16 cellular contexts compared by ENCODE assay signal in genomic region chr17:61394630-61395408, GRCh38. TPM values are rescaled to one million over a fixed set of nuclear protein-coding genes. Genes with fewer than 3 reads are reported as not detected.
DNase-seq lines count a peak whose midpoint lies in the region; ATAC-seq and TF ChIP-seq lines count a peak whose summit lies in the region.
"Had no signal": no experiment of that assay in that cellular context is flagged by ENCODE, and none has a peak within 500 bp of the region (broad histone marks: within the 10 kb centered on the region; RNA-seq: fewer than 3 reads in every experiment).

No MANE protein-coding gene starts in this region.

- intact Hi-C loops in stomach (cut with DNase I; ENCODE audit: low total_unique reads), result loop anchor here (10.0 kb wide), 1 partner anchor 410 kb away; no protein-coding TSS in a partner anchor

- no peak for ATAC-seq in SK-N-SH treated with all-trans-retinoic acid at 6 μM for 48 hours
- ATAC-seq: GM12878, mucosa of descending colon had no signal

- H3K4me1 Mint-ChIP-seq in HFFc6 (ENCODE audit: low read depth), result peaks cover 32% of the 10 kb centered on the region

- TF ChIP-seq EP300 in stomach (IDR thresholded peaks at IDR 0.05), result no peak

- no peak for TF ChIP-seq POLR2A in stomach (IDR thresholded peaks at IDR 0.05)

- peaks cover 0 to 6% (median 0%) of the 10 kb centered on the region in 4 donors for H3K36me3 ChIP-seq in stomach
- H3K36me3 ChIP-seq: colonic mucosa had no signal

- DNase-seq in HFFc6, result no peak
- peak; percentile 58 for DNase-seq in hepatic stellate cell (ENCODE audit: low spot score)
- DNase-seq in stomach, result no peak
- DNase-seq in SW 1271 (lab: John Stamatoyannopoulos, UW), result no peak
- DNase-seq in ecto neural progenitor cell (ENCODE audit: low spot score), result no peak
- no peak for DNase-seq in GM03348 (ENCODE audit: low spot score)
- DNase-seq: activated CD4-positive, alpha-beta T cell treated with anti-CD3 and anti-CD28 coated beads for 1 hour; C1 segment of cervical spinal cord; colonic mucosa; NCI-H1048; NCI-H226 had no signal

- peaks cover 5% of the 10 kb centered on the region; the same call in 1 of the 2 replicates for H3K36me3 Mint-ChIP-seq in HFFc6 (ENCODE audit: low read depth)

- peaks cover 25 to 51% (median 43%) of the 10 kb centered on the region in 4 donors for H3K4me1 ChIP-seq in stomach

- H3K9me3 Mint-ChIP-seq in HFFc6, result no peaks in the 10 kb centered on the region

- 76 to 88% (median 80%) methylated on average over 9 to 10 of the region's 10 CpGs for WGBS in stomach, 5 donors

- peak overlapping the region in 2 of 4 donors; percentile 56 to 75 for H3K4me3 ChIP-seq in stomach
- H3K4me3 ChIP-seq: colonic mucosa, GM12878, mucosa of descending colon had no signal

- H3K9me3 ChIP-seq in stomach, result no peaks in the 10 kb centered on the region
- H3K9me3 ChIP-seq: colonic mucosa, mucosa of descending colon had no signal

- H3K27me3 Mint-ChIP-seq in HFFc6 (ENCODE audit: insufficient read depth), result no peaks in the 10 kb centered on the region; the same call in none of the 2 replicates

- H3K27ac ChIP-seq in stomach, result peak overlapping the region in 4 of 5 donors; percentile 81 to 93 (median 84)
- H3K27ac ChIP-seq: colonic mucosa, parathyroid adenoma had no signal

- H3K4me3 Mint-ChIP-seq in HFFc6, result 0 out of 2 replicates have a peak overlapping the region, but pooled peaks have one; percentile 34

- peaks cover 28 to 74% (median 45%) of the 10 kb centered on the region in 3 donors for H3K27me3 ChIP-seq in stomach

- H3K27ac Mint-ChIP-seq in HFFc6, result peak overlapping the region; percentile 75

- TF ChIP-seq CTCF in HFFc6 (IDR thresholded peaks at IDR 0.05) (no peak), stomach (IDR thresholded peaks at IDR 0.05) (no peak)

TF ChIP-seq in SK-N-SH treated with all-trans-retinoic acid at 6 μM for 48 hours, 23 proteins besides CTCF, POLR2A, EP300 and RAD21:
- TF ChIP-seq ESRRG (CRISPR knock-in tag; IDR thresholded peaks at IDR 0.05), result no peak
- 0 out of 2 replicates have a peak, but pooled peaks have one; percentile 4 for TF ChIP-seq ZFP3 (CRISPR knock-in tag; IDR thresholded peaks at IDR 0.05)
- 0 out of 2 replicates have a peak, but pooled peaks have one; percentile 4 for TF ChIP-seq TSHZ2 (CRISPR knock-in tag; IDR thresholded peaks at IDR 0.05)
- no peak for TF ChIP-seq ZNF8 (CRISPR knock-in tag; IDR thresholded peaks at IDR 0.05)
- no peak for TF ChIP-seq PPARA (CRISPR knock-in tag; IDR thresholded peaks at IDR 0.05; ENCODE audit: borderline replicate concordance)
- no peak for TF ChIP-seq SNAI2 (CRISPR knock-in tag; IDR thresholded peaks at IDR 0.05)
- no peak for TF ChIP-seq ZNF70 (CRISPR knock-in tag; IDR thresholded peaks at IDR 0.05)

RNA-seq across cellular contexts. Expression of gene TBX2, which starts 4.8 kb away (rescaled TPM):
- total RNA-seq in HFFc6 (2021; fragmentation: NEBNext Ultra II Directional; extraction: Animal tissue kit (Norgen Biotek cat#: 25700)), result 10 to 100 TPM; 42.3 to 71.4 (median 67.3) TPM
- total RNA-seq in stomach, result 10 to 100 TPM in 4 of 5 donors, under 1 TPM in 1; 0.58 to 31.6 (median 22.3) TPM
- 10 to 100 TPM in 2 of 3 donors, 1 to 10 TPM in 1; 9.4 to 27.0 (median 21.8) TPM for polyA plus RNA-seq in stomach
- polyA plus RNA-seq: GM12878 had no signal

RNA-seq across cellular contexts. Expression of gene TBX4, which starts 57.4 kb away (rescaled TPM):
- total RNA-seq in HFFc6 (2021; fragmentation: NEBNext Ultra II Directional; extraction: Animal tissue kit (Norgen Biotek cat#: 25700)), result under 1 TPM in 3 of 6 experiments, not detected in 3; 0.11 to 0.26 (median 0.18) TPM
- total RNA-seq in stomach, result under 1 TPM in 1 of 5 donors, not detected in 4; 0.73 TPM
- under 1 TPM in 1 of 3 donors, not detected in 2; 0.08 TPM for polyA plus RNA-seq in stomach
- total RNA-seq: colonic mucosa, Daoy, GM12878, mucosa of descending colon had no signal
